Comparison of ENCODE assay signal across 15 cellular contexts in genomic region chr4:175970072-175970471, GRCh38.
"Had no signal": no experiment of that assay in that cellular context is flagged by ENCODE, and none has a peak within 500 bp of the region (broad histone marks: within the 10 kb centered on the region; RNA-seq: fewer than 3 reads in every experiment).

No MANE protein-coding gene starts in this region.

- H3K27ac Mint-ChIP-seq: activated naive CD8-positive, alpha-beta T cell treated with anti-CD3 and anti-CD28 coated beads, Interleukin-2, amount 50 U/mL, for 24 hours; activated T-helper 17 cell treated with anti-CD3 and anti-CD28 coated beads, Interleukin-2, amount 50 U/mL, for 72 hours; naive thymus-derived CD4-positive, alpha-beta T cell; type B pancreatic cell had no signal

- H3K4me1 Mint-ChIP-seq: activated naive CD8-positive, alpha-beta T cell treated with anti-CD3 and anti-CD28 coated beads, Interleukin-2, amount 50 U/mL, for 24 hours; activated T-helper 17 cell treated with anti-CD3 and anti-CD28 coated beads, Interleukin-2, amount 50 U/mL, for 72 hours; naive thymus-derived CD4-positive, alpha-beta T cell had no signal

- H3K36me3 Mint-ChIP-seq: naive thymus-derived CD4-positive, alpha-beta T cell; type B pancreatic cell had no signal

- H3K27ac ChIP-seq: ascending aorta, right atrium auricular region had no signal

- H3K27me3 Mint-ChIP-seq: activated naive CD8-positive, alpha-beta T cell treated with anti-CD3 and anti-CD28 coated beads, Interleukin-2, amount 50 U/mL, for 24 hours had no signal

- DNase-seq: activated CD4-positive, alpha-beta T cell treated with anti-CD3 and anti-CD28 coated beads, Interleukin-2, amount 50 U/mL, for 4 hours; activated CD4-positive, CD25-positive, alpha-beta regulatory T cell treated with anti-CD3 and anti-CD28 coated beads, Interleukin-2, amount 50 U/mL, for 72 hours; activated naive CD4-positive, alpha-beta T cell treated with Interleukin-2 at 50 U/mL for 16 hours; activated naive CD8-positive, alpha-beta T cell treated with anti-CD3 and anti-CD28 coated beads, Interleukin-2, amount 50 U/mL, for 24 hours; foreskin fibroblast; left cardiac atrium; naive thymus-derived CD4-positive, alpha-beta T cell; small intestine; stimulated activated naive CD8-positive, alpha-beta T cell treated with anti-CD3 and anti-CD28 coated beads, Interleukin-15, Interleukin-2, amounts not matched to agents 100 U/mL and 50 U/mL, for 24 hours; T-helper 1 cell had no signal

- H3K4me1 ChIP-seq: ascending aorta, right atrium auricular region had no signal

- H3K4me3 ChIP-seq: ascending aorta, lung, right atrium auricular region had no signal

- H3K4me3 Mint-ChIP-seq: activated naive CD8-positive, alpha-beta T cell treated with anti-CD3 and anti-CD28 coated beads, Interleukin-2, amount 50 U/mL, for 24 hours; activated T-helper 17 cell treated with anti-CD3 and anti-CD28 coated beads, Interleukin-2, amount 50 U/mL, for 72 hours; naive thymus-derived CD4-positive, alpha-beta T cell; type B pancreatic cell had no signal

- H3K27me3 ChIP-seq: ascending aorta, right atrium auricular region had no signal

- H3K36me3 ChIP-seq: ascending aorta, right atrium auricular region had no signal

- H3K9me3 Mint-ChIP-seq: activated T-helper 17 cell treated with anti-CD3 and anti-CD28 coated beads, Interleukin-2, amount 50 U/mL, for 72 hours; type B pancreatic cell had no signal

- ATAC-seq: activated naive CD8-positive, alpha-beta T cell treated with anti-CD3 and anti-CD28 coated beads, Interleukin-2, amount 50 U/mL, for 24 hours; activated T-helper 17 cell treated with anti-CD3 and anti-CD28 coated beads, Interleukin-2, amount 50 U/mL, for 72 hours; left cardiac atrium; naive thymus-derived CD4-positive, alpha-beta T cell; stimulated activated naive CD8-positive, alpha-beta T cell treated with anti-CD3 and anti-CD28 coated beads, Interleukin-15, Interleukin-2, amounts not matched to agents 100 U/mL and 50 U/mL, for 24 hours had no signal

- H3K9me3 ChIP-seq: ascending aorta had no signal
